2 cellular contexts compared by ENCODE assay signal in genomic region chr5:17012289-17012688, GRCh38.
A peak's percentile ranks its signal among the peaks of the same experiment; 100 is the strongest.
TF ChIP-seq lines count a peak whose summit lies in the region.

No MANE protein-coding gene starts in this region.

TF ChIP-seq in IMR-90, 13 proteins besides CTCF, POLR2A, EP300 and RAD21:
- TF ChIP-seq NFE2L2 (IDR thresholded peaks at IDR 0.05; ENCODE audit: low read depth, low read length) = peak; percentile 38; the same call in 1 of the 2 replicates
- no peak for TF ChIP-seq CEBPB (IDR thresholded peaks at IDR 0.05; ENCODE audit: low read depth, low read length)
TF ChIP-seq in IMR-90: peak in this region for 1.

TF ChIP-seq in K562, 482 proteins besides CTCF, POLR2A, EP300 and RAD21:
- TF ChIP-seq ATF3 (IDR thresholded peaks at IDR 0.05) (peak; percentile 18; the same call in 1 of the 2 replicates), ATF3 (CRISPR knock-in tag; conservative IDR thresholded peaks at IDR 0.05) (no peak), CCAR2 (IDR thresholded peaks at IDR 0.05; ENCODE audit: low read depth, low read length) (no peak), ZNF408 (CRISPR knock-in tag; IDR thresholded peaks at IDR 0.05; ENCODE audit: low read depth) (no peak), MEF2A (IDR thresholded peaks at IDR 0.05; ENCODE audit: control insufficient read depth, low read depth, low read length) (no peak), MAX (CRISPR knock-in tag; IDR thresholded peaks at IDR 0.05) (no peak), ELK1 (CRISPR knock-in tag; IDR thresholded peaks at IDR 0.05) (no peak), PYGO2 (tag; IDR thresholded peaks at IDR 0.05) (no peak)
